Comparison of ENCODE assay signal across 9 cellular contexts in the genomic region with DNA sequence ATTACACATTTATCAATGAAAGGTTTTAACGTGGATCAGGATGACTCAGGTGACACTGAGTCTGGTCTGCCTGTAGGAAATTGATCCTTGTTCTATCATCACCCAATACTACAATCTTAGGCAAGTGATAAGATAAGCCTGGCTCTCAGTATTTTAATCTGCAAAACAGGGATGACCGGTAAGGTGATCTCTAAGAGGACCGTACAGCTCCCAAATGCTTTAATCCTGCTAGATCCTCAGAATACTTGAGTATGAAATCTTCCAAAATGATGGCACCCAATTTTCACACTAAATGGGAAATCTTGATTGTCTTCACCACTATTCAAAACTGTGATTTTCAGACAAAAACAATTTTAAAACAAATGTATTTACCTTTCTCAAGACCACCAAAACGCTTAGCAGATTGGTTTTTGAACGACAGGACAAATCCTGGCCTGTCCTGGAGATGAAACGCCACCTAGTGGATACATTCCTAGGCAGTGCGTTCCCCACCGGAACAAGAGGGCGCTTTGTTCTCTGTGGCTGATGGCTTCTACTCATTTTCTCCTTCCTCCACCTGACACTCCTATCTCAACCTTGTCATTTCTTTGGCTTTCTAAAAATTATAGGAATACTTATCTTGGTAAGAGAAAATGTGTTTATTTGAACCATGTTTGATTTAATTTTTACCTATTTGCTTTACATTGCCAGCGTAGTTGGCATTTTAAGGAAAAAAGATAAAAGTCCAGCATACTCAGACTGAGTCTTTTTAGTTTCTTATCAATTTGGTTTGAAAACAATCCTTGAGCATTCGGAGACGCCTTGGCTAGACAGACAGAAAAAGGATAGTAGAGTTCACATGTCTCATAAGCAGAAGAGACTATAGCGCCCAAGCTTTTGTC. TPM values are rescaled to one million over a fixed set of nuclear protein-coding genes. Genes with fewer than 3 reads are reported as not detected.
DNase-seq lines count a peak whose midpoint lies in the region; ATAC-seq lines count a peak whose summit lies in the region.
"Had no signal": no experiment of that assay in that cellular context is flagged by ENCODE, and none has a peak within 500 bp of the region (broad histone marks: within the 10 kb centered on the region; RNA-seq: fewer than 3 reads in every experiment).

No MANE protein-coding gene starts in this region.

- ATAC-seq in GM21390 (IDR thresholded peaks at IDR 0.05; ENCODE audit: unreplicated experiment), result peak; percentile 61

- H3K27ac Mint-ChIP-seq in activated naive CD4-positive, alpha-beta T cell treated with anti-CD3 and anti-CD28 coated beads, Interleukin-2, amount 10 ng/mL, durations not matched to agents 7 days and 5 days, result no peak overlapping the region
- H3K27ac Mint-ChIP-seq: dendritic cell treated with granulocyte-macrophage colony-stimulating factor and Interleukin-4, amounts not matched to agents 40 ng/mL and 50 ng/mL, for 4 days had no signal

- intact Hi-C loops in head of caudate nucleus (cut with DNase I) (no loop called here), posterior vena cava (cut with DNase I) (no loop called here)

- no peaks in the 10 kb centered on the region for H3K27me3 ChIP-seq in HUES48 (ENCODE audit: control insufficient read depth, insufficient read depth, low read length)

- H3K9me3 ChIP-seq in HUES48 (ENCODE audit: control insufficient read depth, insufficient read depth, low read length), result no peaks in the 10 kb centered on the region

- no peaks in the 10 kb centered on the region for H3K4me1 Mint-ChIP-seq in activated naive CD4-positive, alpha-beta T cell treated with anti-CD3 and anti-CD28 coated beads, Interleukin-2, amount 10 ng/mL, durations not matched to agents 7 days and 5 days

- H3K4me1 ChIP-seq in HUES48 (ENCODE audit: control insufficient read depth, insufficient read depth, low read length), result peaks cover 13% of the 10 kb centered on the region

- no peak overlapping the region for H3K27ac ChIP-seq in HUES48 (ENCODE audit: low read depth, low read length)

- no peaks in the 10 kb centered on the region for H3K36me3 ChIP-seq in HUES48 (ENCODE audit: control insufficient read depth, insufficient read depth, low read length)

- no peaks in the 10 kb centered on the region for H3K9me3 Mint-ChIP-seq in activated naive CD4-positive, alpha-beta T cell treated with anti-CD3 and anti-CD28 coated beads, Interleukin-2, amount 10 ng/mL, durations not matched to agents 7 days and 5 days

- in situ Hi-C loops in SK-MEL-5 (cut with HindIII; ENCODE audit: low pct_unique_long_range_greater_than_20kb, low sequenced_read_pairs), result no loop called here

- no peak overlapping the region for H3K4me3 Mint-ChIP-seq in activated naive CD4-positive, alpha-beta T cell treated with anti-CD3 and anti-CD28 coated beads, Interleukin-2, amount 10 ng/mL, durations not matched to agents 7 days and 5 days
- H3K4me3 Mint-ChIP-seq: dendritic cell treated with granulocyte-macrophage colony-stimulating factor and Interleukin-4, amounts not matched to agents 40 ng/mL and 50 ng/mL, for 4 days had no signal

- H3K27me3 Mint-ChIP-seq in activated naive CD4-positive, alpha-beta T cell treated with anti-CD3 and anti-CD28 coated beads, Interleukin-2, amount 10 ng/mL, durations not matched to agents 7 days and 5 days, result no peaks in the 10 kb centered on the region
- H3K27me3 Mint-ChIP-seq: dendritic cell treated with granulocyte-macrophage colony-stimulating factor and Interleukin-4, amounts not matched to agents 40 ng/mL and 50 ng/mL, for 4 days had no signal

- H3K4me3 ChIP-seq in HUES48 (ENCODE audit: low read depth, low read length), result no peak overlapping the region

- H3K9ac ChIP-seq in HUES48 (ENCODE audit: low read depth, low read length), result 0 out of 2 replicates have a peak overlapping the region, but pooled peaks have one; percentile 2

- DNase-seq in DMS53 (lab: John Stamatoyannopoulos, UW) (peak; percentile 83), SK-MEL-5 (ENCODE audit: low read depth, low spot score) (peak; percentile 86), head of caudate nucleus (peak; percentile 23 to 87 (median 68)), posterior vena cava (ENCODE audit: low spot score) (peak; percentile 82), mesenteric fat pad (ENCODE audit: low spot score) (no peak)
- DNase-seq in activated naive CD4-positive, alpha-beta T cell treated with anti-CD3 and anti-CD28 coated beads, Interleukin-2, amount 10 ng/mL, durations not matched to agents 7 days and 5 days, result peak; percentile 68

- no peaks in the 10 kb centered on the region for H3K36me3 Mint-ChIP-seq in activated naive CD4-positive, alpha-beta T cell treated with anti-CD3 and anti-CD28 coated beads, Interleukin-2, amount 10 ng/mL, durations not matched to agents 7 days and 5 days

- CTCF ChIA-PET in activated naive CD4-positive, alpha-beta T cell treated with anti-CD3 and anti-CD28 coated beads, Interleukin-2, amount 10 ng/mL, durations not matched to agents 7 days and 5 days (lab: Charles Lee), result interaction anchor here (0.7 to 1.3 kb wide), 7 partner anchors 22 to 1118 kb away, joined by 3 to 4 read pairs (median 3); no protein-coding TSS in a partner anchor

RNA-seq across cellular contexts. Expression of a gene that starts 41.2 kb away (rescaled TPM):
- total RNA-seq in SK-MEL-5 (2014; rRNA removed; shearing (Covaris generic)), result 90.3 and 109 TPM in 2 replicates
- polyA plus RNA-seq in SK-MEL-5 (2015; cell fraction: cytosol; rRNA removed), result 124 and 195 TPM in 2 replicates
- polyA plus RNA-seq in SK-MEL-5 (2015; cell fraction: nucleus; rRNA removed), result 103 and 108 TPM in 2 replicates
- 100 to 1,000 TPM; 453 to 516 TPM for total RNA-seq in posterior vena cava
- 224 TPM for total RNA-seq in mesenteric fat pad
